In the genomic region with DNA sequence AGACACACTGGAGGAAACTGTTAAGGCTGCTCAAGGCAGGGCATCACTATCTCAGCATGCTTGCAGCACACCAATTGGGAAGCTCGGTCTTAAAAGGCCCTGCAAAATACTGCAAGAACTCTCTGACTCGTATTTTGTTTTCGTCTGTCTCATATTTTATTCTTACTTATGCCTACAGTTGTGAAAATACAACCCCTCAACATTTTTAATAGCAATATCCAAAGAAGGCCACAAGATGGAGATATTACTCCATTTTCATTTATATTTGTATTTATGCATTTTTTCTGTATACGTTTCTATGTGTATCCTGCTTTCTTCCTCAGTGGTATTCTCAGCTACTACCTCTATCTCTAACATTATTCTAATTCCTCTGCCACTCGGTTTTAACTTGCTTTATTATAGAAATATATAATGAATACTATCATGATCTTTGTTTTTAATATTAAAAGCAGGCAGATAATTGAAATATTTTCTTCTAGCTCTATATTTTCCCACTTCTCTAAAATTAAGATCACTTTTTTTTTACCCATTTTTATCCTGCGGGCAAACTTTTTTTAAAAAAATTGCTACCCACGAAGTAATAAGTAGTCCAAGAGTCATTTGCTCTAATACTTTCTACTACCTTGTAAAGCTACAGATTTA, we compare ENCODE assay signal across 8 cellular contexts. TPM values are rescaled to one million over a fixed set of nuclear protein-coding genes. Genes with fewer than 3 reads are reported as not detected.
DNase-seq lines count a peak whose midpoint lies in the region; ATAC-seq and TF ChIP-seq lines count a peak whose summit lies in the region.

No MANE protein-coding gene starts in this region.

- H3K27me3 ChIP-seq in DOHH2 (ENCODE audit: control insufficient read depth, low read length): peaks cover 5% of the 10 kb centered on the region; the same call in 1 of the 2 replicates

- H3K4me3 ChIP-seq in DOHH2 (ENCODE audit: low read length): no peak overlapping the region

- H3K36me3 Mint-ChIP-seq in nephron progenitor cell (ENCODE audit: low read depth): peaks cover 9% of the 10 kb centered on the region
- no peaks in the 10 kb centered on the region for H3K36me3 Mint-ChIP-seq in activated T-cell treated with anti-CD3 and anti-CD28 coated beads, Interleukin-2, amount 50 U/mL, for 72 hours (ENCODE audit: insufficient read depth in 2 of 2)
- no peaks in the 10 kb centered on the region for H3K36me3 Mint-ChIP-seq in activated CD4-positive, alpha-beta T cell treated with anti-CD3 and anti-CD28 coated beads, Interleukin-2, amount 10 ng/mL, durations not matched to agents 7 days and 5 days (ENCODE audit: low read depth)

- H3K9me3 ChIP-seq in DOHH2 (ENCODE audit: control insufficient read depth, insufficient read depth, low read length): no peaks in the 10 kb centered on the region

- POLR2A ChIA-PET in activated CD4-positive, alpha-beta T cell treated with anti-CD3 and anti-CD28 coated beads, Interleukin-2, amount 10 ng/mL, durations not matched to agents 7 days and 5 days (lab: Charles Lee): interaction anchor here (0.6 kb wide), 1 partner anchor 708 kb away, joined by 3 read pairs; no protein-coding TSS in a partner anchor

- H3K4me1 Mint-ChIP-seq in nephron progenitor cell: peaks cover 21% of the 10 kb centered on the region
- peaks cover 20% of the 10 kb centered on the region for H3K4me1 Mint-ChIP-seq in activated T-cell treated with anti-CD3 and anti-CD28 coated beads, Interleukin-2, amount 50 U/mL, for 72 hours (ENCODE audit: low read depth)
- H3K4me1 Mint-ChIP-seq in activated CD4-positive, alpha-beta T cell treated with anti-CD3 and anti-CD28 coated beads, Interleukin-2, amount 10 ng/mL, durations not matched to agents 7 days and 5 days: peaks cover 6% of the 10 kb centered on the region

- H3K4me2 ChIP-seq in DOHH2 (ENCODE audit: low read length): no peak overlapping the region

- no peak for ATAC-seq in activated T-cell treated with anti-CD3 and anti-CD28 coated beads, Interleukin-2, amount 50 U/mL, for 72 hours (replicated peaks in 1 of 2)
- no peak for ATAC-seq in HG03159 (IDR thresholded peaks at IDR 0.05; ENCODE audit: unreplicated experiment)

- no peak overlapping the region for H3K27ac ChIP-seq in DOHH2 (ENCODE audit: low read depth, low read length)

- no peaks in the 10 kb centered on the region for H3K36me3 ChIP-seq in DOHH2 (ENCODE audit: control insufficient read depth, low read length)

- H3K4me3 Mint-ChIP-seq in nephron progenitor cell: no peak overlapping the region
- no peak overlapping the region for H3K4me3 Mint-ChIP-seq in activated T-cell treated with anti-CD3 and anti-CD28 coated beads, Interleukin-2, amount 50 U/mL, for 72 hours
- no peak overlapping the region for H3K4me3 Mint-ChIP-seq in activated CD4-positive, alpha-beta T cell treated with anti-CD3 and anti-CD28 coated beads, Interleukin-2, amount 10 ng/mL, durations not matched to agents 7 days and 5 days

- H4K20me1 ChIP-seq in DOHH2 (ENCODE audit: control insufficient read depth, insufficient read depth, low read depth, low read length): no peaks in the 10 kb centered on the region

- DNase-seq in M059J (ENCODE audit: low read depth): peak; percentile 17
- peak; percentile 30 for DNase-seq in cerebellar cortex (ENCODE audit: low spot score)
- no peak for DNase-seq in nephron progenitor cell
- DNase-seq in activated T-cell treated with anti-CD3 and anti-CD28 coated beads, Interleukin-2, amount 50 U/mL, for 72 hours: no peak
- DNase-seq in activated CD4-positive, alpha-beta T cell treated with anti-CD3 and anti-CD28 coated beads, Interleukin-2, amount 10 ng/mL, durations not matched to agents 7 days and 5 days: no peak
- no peak for DNase-seq in activated CD4-positive, alpha-beta T cell treated with anti-CD3 and anti-CD28 coated beads for 1 hour

- H3F3A ChIP-seq in DOHH2 (ENCODE audit: control insufficient read depth, insufficient read depth): no peaks in the 10 kb centered on the region

- no peaks in the 10 kb centered on the region for H3K9me2 ChIP-seq in DOHH2 (replicated peaks; ENCODE audit: control insufficient read depth, low read length)

- H3K79me2 ChIP-seq in DOHH2 (ENCODE audit: control insufficient read depth, low read length): no peaks in the 10 kb centered on the region

- TF ChIP-seq CTCF in DOHH2 (IDR thresholded peaks at IDR 0.05; ENCODE audit: low read depth, low read length, poor library complexity, severe bottlenecking) (peak; percentile 56), nephron progenitor cell (IDR thresholded peaks at IDR 0.05) (peak; percentile 48)

- no peak overlapping the region for H3K27ac Mint-ChIP-seq in nephron progenitor cell
- H3K27ac Mint-ChIP-seq in activated T-cell treated with anti-CD3 and anti-CD28 coated beads, Interleukin-2, amount 50 U/mL, for 72 hours: no peak overlapping the region
- no peak overlapping the region for H3K27ac Mint-ChIP-seq in activated CD4-positive, alpha-beta T cell treated with anti-CD3 and anti-CD28 coated beads, Interleukin-2, amount 10 ng/mL, durations not matched to agents 7 days and 5 days

- H3K9me3 Mint-ChIP-seq in nephron progenitor cell: peaks cover 9% of the 10 kb centered on the region
- no peaks in the 10 kb centered on the region for H3K9me3 Mint-ChIP-seq in activated T-cell treated with anti-CD3 and anti-CD28 coated beads, Interleukin-2, amount 50 U/mL, for 72 hours
- no peaks in the 10 kb centered on the region for H3K9me3 Mint-ChIP-seq in activated CD4-positive, alpha-beta T cell treated with anti-CD3 and anti-CD28 coated beads, Interleukin-2, amount 10 ng/mL, durations not matched to agents 7 days and 5 days

- no peaks in the 10 kb centered on the region for H3K27me3 Mint-ChIP-seq in nephron progenitor cell (ENCODE audit: low read depth, poor library complexity)
- no peaks in the 10 kb centered on the region for H3K27me3 Mint-ChIP-seq in activated T-cell treated with anti-CD3 and anti-CD28 coated beads, Interleukin-2, amount 50 U/mL, for 72 hours (ENCODE audit: low read depth)
- H3K27me3 Mint-ChIP-seq in activated CD4-positive, alpha-beta T cell treated with anti-CD3 and anti-CD28 coated beads, Interleukin-2, amount 10 ng/mL, durations not matched to agents 7 days and 5 days: no peaks in the 10 kb centered on the region

- H3K4me1 ChIP-seq in DOHH2 (ENCODE audit: control insufficient read depth, low read length): no peaks in the 10 kb centered on the region

- CTCF ChIA-PET in activated CD4-positive, alpha-beta T cell treated with anti-CD3 and anti-CD28 coated beads, Interleukin-2, amount 10 ng/mL, durations not matched to agents 7 days and 5 days (lab: Charles Lee): interaction anchor here (0.5 to 2.0 kb wide), 5 partner anchors 9 to 348 kb away, joined by 3 to 6 read pairs (median 3); a partner anchor contains a TSS

RNA-seq across cellular contexts. Expression of a gene that starts 10.0 kb away (rescaled TPM):
- 15.1 and 26.5 TPM in 2 replicates for total RNA-seq in M059J (2014; rRNA removed; shearing (Covaris generic))
- 10 to 100 TPM; 40.6 to 42.4 TPM for total RNA-seq in activated T-cell treated with anti-CD3 and anti-CD28 coated beads, Interleukin-2, amount 50 U/mL, for 72 hours
- total RNA-seq in activated CD4-positive, alpha-beta T cell treated with anti-CD3 and anti-CD28 coated beads, Interleukin-2, amount 10 ng/mL, durations not matched to agents 7 days and 5 days: 10 to 100 TPM; 24.4 to 28.6 TPM

Comparison
In these comparisons a context has a peak if more than half of its experiments do, and no peak if none do; other contexts are left out.
1. DNase-seq: peak in M059J (single experiment) and cerebellar cortex (single experiment); none in nephron progenitor cell (single experiment), activated T-cell treated with anti-CD3 and anti-CD28 coated beads, Interleukin-2, amount 50 U/mL, for 72 hours (0 of 2), activated CD4-positive, alpha-beta T cell treated with anti-CD3 and anti-CD28 coated beads, Interleukin-2, amount 10 ng/mL, durations not matched to agents 7 days and 5 days (single experiment) and activated CD4-positive, alpha-beta T cell treated with anti-CD3 and anti-CD28 coated beads for 1 hour (single experiment).